1 cellular context compared by ENCODE assay signal in genomic region chr17:31308372-31308905, GRCh38.
A peak's percentile ranks its signal among the peaks of the same experiment; 100 is the strongest.
TF ChIP-seq lines count a peak whose summit lies in the region.

No MANE protein-coding gene starts in this region.

TF ChIP-seq in GM12878, 131 proteins besides CTCF, POLR2A, EP300 and RAD21:
- TF ChIP-seq PKNOX1 (IDR thresholded peaks at IDR 0.05) = peak; percentile 51
- TF ChIP-seq RELB (IDR thresholded peaks at IDR 0.05; ENCODE audit: low read depth) = peak; percentile 44; the same call in 1 of the 2 replicates
- TF ChIP-seq HDGF (IDR thresholded peaks at IDR 0.05) = 0 out of 2 replicates have a peak, but pooled peaks have one; percentile 53
- TF ChIP-seq ZNF384 (IDR thresholded peaks at IDR 0.05; ENCODE audit: borderline replicate concordance, low read depth, low read length) = peak; percentile 68
- peak; percentile 65; the same call in 1 of the 2 replicates for TF ChIP-seq SPI1 (IDR thresholded peaks at IDR 0.05; ENCODE audit: borderline replicate concordance, insufficient read depth, low read depth, low read length)
- TF ChIP-seq MLLT1 (IDR thresholded peaks at IDR 0.05) = peak; percentile 53; the same call in 1 of the 2 replicates
- TF ChIP-seq IKZF2 (IDR thresholded peaks at IDR 0.05) = peak; percentile 12 to 40; a peak in 3 of 4 replicates
- TF ChIP-seq ATF7 (IDR thresholded peaks at IDR 0.05; ENCODE audit: low read depth) = peak; percentile 17; the same call in 1 of the 2 replicates
- peak; percentile 80; the same call in 1 of the 2 replicates for TF ChIP-seq NBN (IDR thresholded peaks at IDR 0.05)
- no peak for TF ChIP-seq ZNF274 (IDR thresholded peaks at IDR 0.05; ENCODE audit: insufficient read depth, insufficient read length)
- no peak for TF ChIP-seq FOXK2 (IDR thresholded peaks at IDR 0.05)
- TF ChIP-seq ZBTB11 (CRISPR knock-in tag; IDR thresholded peaks at IDR 0.05) = no peak
- peak; percentile 55 for TF ChIP-seq JUNB (IDR thresholded peaks at IDR 0.05)
- TF ChIP-seq ZBED1 (IDR thresholded peaks at IDR 0.05; ENCODE audit: borderline replicate concordance) = no peak
- 0 out of 2 replicates have a peak, but pooled peaks have one; percentile 23 for TF ChIP-seq NFIC (IDR thresholded peaks at IDR 0.05; ENCODE audit: low read depth, low read length)
- peak; percentile 57 for TF ChIP-seq RUNX3 (IDR thresholded peaks at IDR 0.05; ENCODE audit: low read length)
